ENCODE assay signal across 8 cellular contexts in the genomic region with DNA sequence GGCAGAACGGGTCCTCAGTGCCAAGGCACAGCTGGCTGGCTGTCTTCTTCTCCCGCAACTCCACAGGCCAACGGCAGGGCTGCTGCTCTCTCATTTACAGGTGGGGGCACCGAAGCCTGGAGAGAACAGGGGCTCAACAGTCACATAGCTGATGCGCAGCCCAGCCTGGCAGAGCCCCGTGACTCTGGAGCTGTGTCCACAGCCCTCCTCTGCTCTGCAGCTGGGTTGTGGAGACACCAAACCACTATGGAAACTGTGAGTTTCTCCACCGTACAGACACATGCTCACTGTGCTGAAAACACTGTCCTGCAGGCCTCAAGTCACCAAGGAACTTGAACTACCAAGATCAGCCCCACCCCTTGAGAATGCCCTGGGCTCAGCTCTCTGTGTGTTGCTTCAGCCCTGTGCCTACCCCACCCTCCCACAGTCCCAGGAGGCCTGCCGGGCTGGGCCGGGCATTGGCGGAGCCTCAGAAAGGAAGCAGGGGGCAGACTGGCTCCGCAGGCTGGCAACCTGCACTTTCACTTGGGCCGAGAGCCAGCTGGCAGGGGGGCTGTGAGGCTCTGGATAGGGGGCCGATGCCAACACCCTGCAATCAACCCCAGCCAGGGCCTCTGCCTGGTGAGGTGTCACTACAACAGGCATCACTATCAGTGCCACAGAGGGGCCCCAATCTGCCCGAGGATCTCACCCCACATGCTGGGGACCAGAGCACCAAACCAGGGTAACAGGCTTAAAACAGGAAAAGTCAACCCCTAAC.
DNase-seq lines count a peak whose midpoint lies in the region; ATAC-seq, FAIRE-seq and TF ChIP-seq lines count a peak whose summit lies in the region.

No MANE protein-coding gene starts in this region.

- no peaks in the 10 kb centered on the region for H3K36me3 ChIP-seq in pancreas

- in situ Hi-C loops in GM13976 (cut with MboI; ENCODE audit: low sequenced_read_pairs, unreplicated experiment), result no loop called here

- H3K4me1 ChIP-seq in pancreas, result peaks cover 0 to 13% (median 12%) of the 10 kb centered on the region in 3 donors

- FAIRE-seq in pancreas (lab: Jason Lieb, UNC) (no peak), D721Med (lab: Jason Lieb, UNC) (no peak)

- ATAC-seq in HG02885 (IDR thresholded peaks at IDR 0.05; ENCODE audit: poor library complexity, unreplicated experiment) (peak; percentile 53), pancreas (peak; percentile 79 to 91 (median 88)), HG02610 (IDR thresholded peaks at IDR 0.05; ENCODE audit: unreplicated experiment) (no peak)

- peak; percentile 37 for DNase-seq in GM13976 (ENCODE audit: low spot score)
- peak; percentile 35 for DNase-seq in UCSD-AML1 (lab: John Stamatoyannopoulos, UW; ENCODE audit: unreplicated experiment)
- peak; percentile 91 for DNase-seq in fibroblast of gingiva (ENCODE audit: low read depth)
- peak; percentile 61 to 91 (median 81) for DNase-seq in pancreas
- no peak for DNase-seq in islet precursor cell
- no peak for DNase-seq in D721Med (ENCODE audit: insufficient read length, low spot score)

- H3K9me3 ChIP-seq in pancreas, result no peaks in the 10 kb centered on the region

- WGBS in pancreas, 2 donors, result 23 to 25% methylated on average over 14 of the region's 14 CpGs

- intact Hi-C loops in pancreas (cut with DNase I), result no loop called here

- peak overlapping the region in 1 of 4 donors; percentile 33 for H3K27ac ChIP-seq in pancreas

- no peak for TF ChIP-seq CTCF in GM13976 (IDR thresholded peaks at IDR 0.05; ENCODE audit: borderline replicate concordance, control extremely low read depth, extremely low read depth, insufficient read depth, missing control alignments)
- no peak for TF ChIP-seq CTCF in pancreas (IDR thresholded peaks at IDR 0.05)
- no peak for TF ChIP-seq CTCF in D721Med (IDR thresholded peaks at IDR 0.05; ENCODE audit: insufficient read depth, missing control alignments)

- H3K27me3 ChIP-seq in pancreas, result no peaks in the 10 kb centered on the region

- H3K4me3 ChIP-seq in pancreas, result no peak overlapping the region

Comparison
In these comparisons a context has a peak if more than half of its experiments do, and no peak if none do; other contexts are left out.
1. DNase-seq: peak in GM13976 (single experiment), UCSD-AML1 (single experiment), fibroblast of gingiva (single experiment) and pancreas (6 of 6); none in islet precursor cell (single experiment) and D721Med (single experiment).